In the genomic region with DNA sequence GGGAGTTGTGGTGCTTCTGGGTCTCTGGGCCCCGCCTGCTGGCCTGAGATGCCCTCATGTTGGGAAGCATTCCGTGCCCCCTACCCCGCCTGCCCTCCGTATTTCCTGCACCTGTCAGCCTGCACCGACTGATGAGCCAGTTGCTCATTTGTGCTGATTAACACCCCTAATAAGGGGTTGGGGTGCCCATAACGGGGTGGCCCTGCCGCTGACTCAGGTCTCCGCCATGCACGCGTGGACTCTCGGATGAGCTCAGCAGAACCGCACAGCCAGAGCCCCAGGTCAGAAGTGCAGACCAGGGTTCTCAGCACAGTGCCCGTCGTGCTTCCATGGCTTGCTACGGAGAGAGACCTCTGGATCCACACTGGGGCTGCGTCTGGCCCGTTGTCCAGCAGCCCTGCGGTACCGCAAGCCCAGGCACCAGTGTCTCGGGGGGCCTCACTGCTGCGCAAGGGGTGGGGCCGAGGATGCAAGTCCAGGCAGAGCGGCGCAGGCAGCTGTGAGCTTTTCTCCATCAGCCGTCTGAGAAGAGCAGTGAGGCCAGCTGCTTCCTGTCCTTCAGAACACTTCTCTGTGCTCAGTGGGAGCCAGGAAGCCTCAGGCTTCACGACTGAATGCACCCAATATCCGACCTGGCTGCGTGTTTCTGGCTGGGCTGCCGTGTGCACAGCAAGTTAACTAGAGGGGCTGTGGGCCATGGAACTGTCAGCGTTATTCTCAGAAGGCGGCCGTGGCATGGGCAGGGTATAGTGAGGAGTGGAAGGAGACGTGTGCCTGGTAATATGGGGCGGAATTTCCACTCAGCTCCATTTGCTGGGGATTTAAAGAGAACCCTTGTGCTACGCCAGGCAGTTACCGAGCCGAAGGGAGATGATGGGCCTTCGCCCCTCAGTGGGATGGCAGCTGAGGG, we compare ENCODE assay signal across 14 cellular contexts. TPM values are rescaled to one million over a fixed set of nuclear protein-coding genes. Genes with fewer than 3 reads are reported as not detected.
DNase-seq lines count a peak whose midpoint lies in the region; ATAC-seq and TF ChIP-seq lines count a peak whose summit lies in the region.
"Had no signal": no experiment of that assay in that cellular context is flagged by ENCODE, and none has a peak within 500 bp of the region (broad histone marks: within the 10 kb centered on the region; RNA-seq: fewer than 3 reads in every experiment).

No MANE protein-coding gene starts in this region.

- no peak for TF ChIP-seq CTCF in GM10266 (IDR thresholded peaks at IDR 0.05; ENCODE audit: control insufficient read depth, insufficient read depth, low read depth, missing control alignments)
- no peak for TF ChIP-seq CTCF in SK-N-SH (IDR thresholded peaks at IDR 0.05)

- H3K27me3 ChIP-seq in SK-N-SH (ENCODE audit: insufficient read depth) = no peaks in the 10 kb centered on the region
- H3K27me3 ChIP-seq: upper lobe of left lung had no signal

- POLR2A ChIA-PET in SK-N-SH (lab: Yijun Ruan, JAX) = no interaction called here

- no peaks in the 10 kb centered on the region; a peak in 1 of 4 replicates for H3K4me1 ChIP-seq in SK-N-SH (ENCODE audit: control insufficient read depth in 1 of 2, insufficient read depth in 2 of 2, low read depth in 1 of 2, low read length in 1 of 2)
- H3K4me1 ChIP-seq: upper lobe of left lung had no signal

- no peak for TF ChIP-seq EP300 in SK-N-SH (IDR thresholded peaks at IDR 0.05; ENCODE audit: borderline replicate concordance in 1 of 2, low read depth in 1 of 2, low read length in 1 of 2)

- H3K27ac ChIP-seq in SK-N-SH (ENCODE audit: low read depth in 2 of 2, low read length in 1 of 2) = no peak overlapping the region
- H3K27ac ChIP-seq: upper lobe of left lung had no signal

- no peaks in the 10 kb centered on the region for H4K20me1 ChIP-seq in SK-N-SH (ENCODE audit: insufficient read depth)

- no peak overlapping the region for H3K9ac ChIP-seq in SK-N-SH

- H3K79me2 ChIP-seq in SK-N-SH (ENCODE audit: insufficient read depth) = no peaks in the 10 kb centered on the region

- H3K4me2 ChIP-seq in SK-N-SH = no peak overlapping the region

- H3F3A ChIP-seq in SK-N-SH (replicated peaks; ENCODE audit: insufficient read depth) = no peaks in the 10 kb centered on the region

- H3K36me3 ChIP-seq in SK-N-SH (replicated peaks in 1 of 2; ENCODE audit: control insufficient read depth in 1 of 2, insufficient read depth in 2 of 2, low read length in 1 of 2) = peaks cover 22 to 47% of the 10 kb centered on the region in 2 experiments

- DNase-seq in GM10266 (ENCODE audit: extremely low spot score) = peak; percentile 79
- peak; percentile 69 for DNase-seq in NCI-H1092 (lab: John Stamatoyannopoulos, UW)
- peak; percentile 71 for DNase-seq in dermis blood vessel endothelial cell
- DNase-seq in SK-N-SH = no peak
- DNase-seq in HPDE6-E6E7 (ENCODE audit: extremely low spot score) = no peak
- DNase-seq: erythroblast, islet precursor cell, NCI-H1048 had no signal

- WGBS in SK-N-SH (ENCODE audit: low lambda C conversion rate) = 90% methylated on average over 31 of the region's 38 CpGs

- CTCF ChIA-PET in SK-N-SH (lab: Yijun Ruan, JAX) = interaction anchor here (0.9 kb wide), 1 partner anchor 15 kb away, joined by 3 read pairs; no protein-coding TSS in a partner anchor

- no peak overlapping the region for H2AFZ ChIP-seq in SK-N-SH (ENCODE audit: low read depth)

- no peaks in the 10 kb centered on the region for H3K9me3 ChIP-seq in SK-N-SH
- H3K9me3 ChIP-seq: upper lobe of left lung had no signal

- no peak overlapping the region for H3K4me3 ChIP-seq in SK-N-SH (ENCODE audit: low read depth in 2 of 2, low read length in 1 of 2)
- H3K4me3 ChIP-seq: upper lobe of left lung had no signal

- ATAC-seq in GM21423 (IDR thresholded peaks at IDR 0.05; ENCODE audit: unreplicated experiment) = peak; percentile 76
- no peak for ATAC-seq in HG03378 (IDR thresholded peaks at IDR 0.05; ENCODE audit: unreplicated experiment)
- ATAC-seq in HG03457 (IDR thresholded peaks at IDR 0.05; ENCODE audit: unreplicated experiment) = no peak
- ATAC-seq: SK-N-SH treated with all-trans-retinoic acid at 6 μM for 48 hours had no signal

- TF ChIP-seq RAD21 in SK-N-SH (IDR thresholded peaks at IDR 0.05; ENCODE audit: low read length) = no peak

- no peaks in the 10 kb centered on the region for H3K9me2 ChIP-seq in SK-N-SH

TF ChIP-seq in SK-N-SH, 30 proteins besides CTCF, POLR2A, EP300 and RAD21 (continues in another document):
- TF ChIP-seq RXRA (IDR thresholded peaks at IDR 0.05; ENCODE audit: borderline replicate concordance, low read depth) (no peak), MEF2A (IDR thresholded peaks at IDR 0.05; ENCODE audit: borderline replicate concordance, low read depth) (no peak), FOXM1 (IDR thresholded peaks at IDR 0.05; ENCODE audit: low read depth) (no peak), JUND (IDR thresholded peaks at IDR 0.05) (no peak), NFIC (IDR thresholded peaks at IDR 0.05; ENCODE audit: borderline replicate concordance) (no peak), TEAD4 (IDR thresholded peaks at IDR 0.05; ENCODE audit: borderline replicate concordance, insufficient read depth) (no peak), POLR2AphosphoS5 (IDR thresholded peaks at IDR 0.05; ENCODE audit: low read depth, low read length) (no peak), MXI1 (IDR thresholded peaks at IDR 0.05; ENCODE audit: low read depth, low read length) (no peak), RFX5 (IDR thresholded peaks at IDR 0.05; ENCODE audit: low read length) (no peak), FOXJ3 (CRISPR knock-in tag; IDR thresholded peaks at IDR 0.05) (no peak), YY1 (IDR thresholded peaks at IDR 0.05; ENCODE audit: low read depth) (no peak)
- TF ChIP-seq, protein P1, sequence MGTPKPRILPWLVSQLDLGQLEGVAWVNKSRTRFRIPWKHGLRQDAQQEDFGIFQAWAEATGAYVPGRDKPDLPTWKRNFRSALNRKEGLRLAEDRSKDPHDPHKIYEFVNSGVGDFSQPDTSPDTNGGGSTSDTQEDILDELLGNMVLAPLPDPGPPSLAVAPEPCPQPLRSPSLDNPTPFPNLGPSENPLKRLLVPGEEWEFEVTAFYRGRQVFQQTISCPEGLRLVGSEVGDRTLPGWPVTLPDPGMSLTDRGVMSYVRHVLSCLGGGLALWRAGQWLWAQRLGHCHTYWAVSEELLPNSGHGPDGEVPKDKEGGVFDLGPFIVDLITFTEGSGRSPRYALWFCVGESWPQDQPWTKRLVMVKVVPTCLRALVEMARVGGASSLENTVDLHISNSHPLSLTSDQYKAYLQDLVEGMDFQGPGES (IDR thresholded peaks at IDR 0.05; ENCODE audit: low read depth, low read length) = no peak
- TF ChIP-seq, protein P2, sequence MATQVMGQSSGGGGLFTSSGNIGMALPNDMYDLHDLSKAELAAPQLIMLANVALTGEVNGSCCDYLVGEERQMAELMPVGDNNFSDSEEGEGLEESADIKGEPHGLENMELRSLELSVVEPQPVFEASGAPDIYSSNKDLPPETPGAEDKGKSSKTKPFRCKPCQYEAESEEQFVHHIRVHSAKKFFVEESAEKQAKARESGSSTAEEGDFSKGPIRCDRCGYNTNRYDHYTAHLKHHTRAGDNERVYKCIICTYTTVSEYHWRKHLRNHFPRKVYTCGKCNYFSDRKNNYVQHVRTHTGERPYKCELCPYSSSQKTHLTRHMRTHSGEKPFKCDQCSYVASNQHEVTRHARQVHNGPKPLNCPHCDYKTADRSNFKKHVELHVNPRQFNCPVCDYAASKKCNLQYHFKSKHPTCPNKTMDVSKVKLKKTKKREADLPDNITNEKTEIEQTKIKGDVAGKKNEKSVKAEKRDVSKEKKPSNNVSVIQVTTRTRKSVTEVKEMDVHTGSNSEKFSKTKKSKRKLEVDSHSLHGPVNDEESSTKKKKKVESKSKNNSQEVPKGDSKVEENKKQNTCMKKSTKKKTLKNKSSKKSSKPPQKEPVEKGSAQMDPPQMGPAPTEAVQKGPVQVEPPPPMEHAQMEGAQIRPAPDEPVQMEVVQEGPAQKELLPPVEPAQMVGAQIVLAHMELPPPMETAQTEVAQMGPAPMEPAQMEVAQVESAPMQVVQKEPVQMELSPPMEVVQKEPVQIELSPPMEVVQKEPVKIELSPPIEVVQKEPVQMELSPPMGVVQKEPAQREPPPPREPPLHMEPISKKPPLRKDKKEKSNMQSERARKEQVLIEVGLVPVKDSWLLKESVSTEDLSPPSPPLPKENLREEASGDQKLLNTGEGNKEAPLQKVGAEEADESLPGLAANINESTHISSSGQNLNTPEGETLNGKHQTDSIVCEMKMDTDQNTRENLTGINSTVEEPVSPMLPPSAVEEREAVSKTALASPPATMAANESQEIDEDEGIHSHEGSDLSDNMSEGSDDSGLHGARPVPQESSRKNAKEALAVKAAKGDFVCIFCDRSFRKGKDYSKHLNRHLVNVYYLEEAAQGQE (IDR thresholded peaks at IDR 0.05; ENCODE audit: low read depth, low read length) = no peak
- TF ChIP-seq, protein P3, sequence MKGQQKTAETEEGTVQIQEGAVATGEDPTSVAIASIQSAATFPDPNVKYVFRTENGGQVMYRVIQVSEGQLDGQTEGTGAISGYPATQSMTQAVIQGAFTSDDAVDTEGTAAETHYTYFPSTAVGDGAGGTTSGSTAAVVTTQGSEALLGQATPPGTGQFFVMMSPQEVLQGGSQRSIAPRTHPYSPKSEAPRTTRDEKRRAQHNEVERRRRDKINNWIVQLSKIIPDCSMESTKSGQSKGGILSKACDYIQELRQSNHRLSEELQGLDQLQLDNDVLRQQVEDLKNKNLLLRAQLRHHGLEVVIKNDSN (IDR thresholded peaks at IDR 0.05; ENCODE audit: borderline replicate concordance, low read depth) = no peak

RNA-seq across cellular contexts. Expression of a gene that starts 18.6 kb away (rescaled TPM):
- 19.3 and 26.7 TPM in 2 replicates for total RNA-seq in dermis blood vessel endothelial cell
- polyA plus RNA-seq in SK-N-SH (2012; rRNA removed) = 36.6 and 42.9 TPM in 2 replicates
- polyA plus RNA-seq in SK-N-SH (2012; cell fraction: cytosol; rRNA removed) = 25.8 and 27.8 TPM in 2 replicates
- polyA plus RNA-seq in SK-N-SH (2012; cell fraction: nucleus; rRNA removed) = 66.8 and 75.1 TPM in 2 replicates

RNA-seq across cellular contexts. Expression of a gene that starts 18.6 kb away (rescaled TPM):
- total RNA-seq in dermis blood vessel endothelial cell = not detected in 2 replicates
- polyA plus RNA-seq in SK-N-SH (2012; rRNA removed) = 0.02 TPM in 2 replicates
- 0.03 and 0.04 TPM in 2 replicates for polyA plus RNA-seq in SK-N-SH (2012; cell fraction: cytosol; rRNA removed)
- polyA plus RNA-seq in SK-N-SH (2012; cell fraction: nucleus; rRNA removed) = 0.07 and 0.18 TPM in 2 replicates
- total RNA-seq: omental fat pad, upper lobe of left lung had no signal

RNA-seq across cellular contexts. Expression of a gene that starts 36.9 kb away (rescaled TPM):
- total RNA-seq in dermis blood vessel endothelial cell = 28.9 and 35.7 TPM in 2 replicates
- polyA plus RNA-seq in SK-N-SH (2012; rRNA removed) = 17.7 and 18.7 TPM in 2 replicates
- 10.6 and 13.0 TPM in 2 replicates for polyA plus RNA-seq in SK-N-SH (2012; cell fraction: cytosol; rRNA removed)
- polyA plus RNA-seq in SK-N-SH (2012; cell fraction: nucleus; rRNA removed) = 38.0 and 48.3 TPM in 2 replicates

RNA-seq across cellular contexts. Expression of a gene that starts 57.9 kb away (rescaled TPM):
- 13.8 and 16.5 TPM in 2 replicates for total RNA-seq in dermis blood vessel endothelial cell
- 10.7 and 13.1 TPM in 2 replicates for polyA plus RNA-seq in SK-N-SH (2012; rRNA removed)
- 6.1 and 7.6 TPM in 2 replicates for polyA plus RNA-seq in SK-N-SH (2012; cell fraction: cytosol; rRNA removed)
- 38.4 and 51.9 TPM in 2 replicates for polyA plus RNA-seq in SK-N-SH (2012; cell fraction: nucleus; rRNA removed)

RNA-seq across cellular contexts. Expression of a gene that starts 58.2 kb away (rescaled TPM):
- total RNA-seq in dermis blood vessel endothelial cell = 450 and 557 TPM in 2 replicates
- polyA plus RNA-seq in SK-N-SH (2012; rRNA removed) = 687 and 801 TPM in 2 replicates
- 613 and 674 TPM in 2 replicates for polyA plus RNA-seq in SK-N-SH (2012; cell fraction: cytosol; rRNA removed)
- polyA plus RNA-seq in SK-N-SH (2012; cell fraction: nucleus; rRNA removed) = 549 and 666 TPM in 2 replicates

Comparison
In these comparisons a context has a peak if more than half of its experiments do, and no peak if none do; other contexts are left out.
1. DNase-seq: peak in GM10266 (single experiment), NCI-H1092 (single experiment) and dermis blood vessel endothelial cell (single experiment); none in SK-N-SH (single experiment) and HPDE6-E6E7 (single experiment).